ENCODE assay signal across 11 cellular contexts in the genomic region with DNA sequence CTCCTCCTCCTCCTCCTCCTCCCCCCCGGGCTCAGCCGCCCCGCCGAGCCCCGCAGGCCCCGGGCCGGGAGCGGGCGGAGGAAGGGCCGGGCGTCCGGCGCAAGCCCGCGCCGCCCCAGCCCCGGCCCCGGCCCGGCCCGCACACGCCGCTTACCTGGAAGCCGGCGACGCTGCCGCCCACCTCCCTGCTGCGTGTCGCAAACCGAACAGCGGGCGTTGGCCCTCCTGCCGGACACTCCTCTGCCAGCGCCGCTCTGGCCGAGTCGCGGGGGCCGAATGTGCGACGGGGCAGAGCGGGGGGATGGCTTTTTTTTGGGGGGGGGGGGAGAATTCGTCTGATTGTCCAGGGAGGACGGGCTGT. TPM values are rescaled to one million over a fixed set of nuclear protein-coding genes. Genes with fewer than 3 reads are reported as not detected.
DNase-seq lines count a peak whose midpoint lies in the region; ATAC-seq and TF ChIP-seq lines count a peak whose summit lies in the region.
"Had no signal": no experiment of that assay in that cellular context is flagged by ENCODE, and none has a peak within 500 bp of the region (broad histone marks: within the 10 kb centered on the region; RNA-seq: fewer than 3 reads in every experiment).

No MANE protein-coding gene starts in this region.

- peaks cover 46% of the 10 kb centered on the region for H3K36me3 ChIP-seq in BE2C
- no peaks in the 10 kb centered on the region for H3K36me3 ChIP-seq in Peyer's patch
- H3K36me3 ChIP-seq in heart left ventricle = peaks cover 0 to 8% (median 0%) of the 10 kb centered on the region in 9 donors
- peaks cover 23 to 24% of the 10 kb centered on the region in 2 experiments for H3K36me3 ChIP-seq in trophoblast cell (ENCODE audit: control insufficient read depth in 1 of 2, insufficient read depth in 2 of 2, low read length in 2 of 2)

- ATAC-seq in heart left ventricle = no peak
- ATAC-seq in HG03196 (IDR thresholded peaks at IDR 0.05; ENCODE audit: unreplicated experiment) = no peak
- no peak for ATAC-seq in GM18858 (IDR thresholded peaks at IDR 0.05; ENCODE audit: unreplicated experiment)
- ATAC-seq in left colon = no peak

- no peak overlapping the region for H3K27ac ChIP-seq in Peyer's patch
- H3K27ac ChIP-seq in heart left ventricle = peak overlapping the region in 11 of 12 donors; percentile 32 to 80 (median 72)
- peak overlapping the region; percentile 51 for H3K27ac ChIP-seq in trophoblast cell (ENCODE audit: low read depth, low read length)
- H3K27ac ChIP-seq: foreskin keratinocyte had no signal

- no peak overlapping the region for H2BK120ac ChIP-seq in trophoblast cell (ENCODE audit: insufficient read depth, low read length, poor library complexity)

- no peak overlapping the region for H3K18ac ChIP-seq in trophoblast cell (ENCODE audit: low read length)

- no peaks in the 10 kb centered on the region for H3K9me3 ChIP-seq in BE2C
- no peaks in the 10 kb centered on the region for H3K9me3 ChIP-seq in Peyer's patch
- H3K9me3 ChIP-seq in heart left ventricle = no peaks in the 10 kb centered on the region
- peaks cover 1% of the 10 kb centered on the region for H3K9me3 ChIP-seq in trophoblast cell (ENCODE audit: insufficient read depth, low read depth, low read length)

- H3K9ac ChIP-seq in trophoblast cell (ENCODE audit: low read length) = no peak overlapping the region

- H3K4me1 ChIP-seq in BE2C (peaks cover 5% of the 10 kb centered on the region), Peyer's patch (peaks cover 0 to 29% (median 6%) of the 10 kb centered on the region in 4 donors), heart left ventricle (peaks cover 0 to 43% (median 5%) of the 10 kb centered on the region in 12 donors), trophoblast cell (ENCODE audit: control insufficient read depth in 1 of 2, insufficient read depth in 2 of 2, low read length in 2 of 2) (peaks cover 5 to 7% of the 10 kb centered on the region in 2 experiments)

- no peak overlapping the region for H3K14ac ChIP-seq in trophoblast cell (ENCODE audit: low read length)

- H2AK5ac ChIP-seq in trophoblast cell (ENCODE audit: low read length) = no peak overlapping the region

- H3K4me2 ChIP-seq in trophoblast cell (ENCODE audit: low read length) = peak overlapping the region; percentile 55

- DNase-seq in BE2C (no peak), Peyer's patch (no peak), heart left ventricle (peak in 2 of 5 donors; percentile 21 to 60), trophoblast cell (peak in 1 of 2 donors; percentile 42), left colon (no peak), NCI-H2029 treated with DMSO at 0.1 percent for 48 hours (lab: John Stamatoyannopoulos, UW) (no peak)
- DNase-seq: foreskin keratinocyte, SHP77 had no signal

- no peak overlapping the region for H2BK12ac ChIP-seq in trophoblast cell (ENCODE audit: low read length)

- peaks cover 5% of the 10 kb centered on the region for H3K79me2 ChIP-seq in trophoblast cell (ENCODE audit: control insufficient read depth, insufficient read depth, low read length, poor library complexity)

- H3K4me3 ChIP-seq in BE2C (ENCODE audit: low read depth, low read length) = peak overlapping the region; percentile 84
- H3K4me3 ChIP-seq in Peyer's patch = peak overlapping the region; percentile 22 to 45 (median 37)
- H3K4me3 ChIP-seq in heart left ventricle = peak overlapping the region; percentile 31 to 68 (median 54)
- H3K4me3 ChIP-seq in trophoblast cell (ENCODE audit: low read depth, low read length) = peak overlapping the region; percentile 69

- no peak overlapping the region for H4K8ac ChIP-seq in trophoblast cell (ENCODE audit: low read depth, low read length)

- 0 to 5% (median 1%) methylated on average over 8 to 43 of the region's 43 CpGs for WGBS in heart left ventricle, 4 donors
- no CpG with 5 or more reads among the region's 43 CpGs for WGBS in trophoblast cell (ENCODE audit: extremely low coverage, insufficient coverage, insufficient read length)

- no peak for TF ChIP-seq CTCF in BE2C (IDR thresholded peaks at IDR 0.05; ENCODE audit: low read depth, low read length)
- TF ChIP-seq CTCF in Peyer's patch (IDR thresholded peaks at IDR 0.05) = no peak
- no peak for TF ChIP-seq CTCF in heart left ventricle (IDR thresholded peaks at IDR 0.05)

- H4K12ac ChIP-seq in trophoblast cell (ENCODE audit: low read depth, low read length) = no peak overlapping the region

- H3K79me1 ChIP-seq in trophoblast cell (ENCODE audit: low read length) = peaks cover 12% of the 10 kb centered on the region

- H3K4ac ChIP-seq in trophoblast cell (ENCODE audit: low read depth, low read length) = no peak overlapping the region

- H2BK5ac ChIP-seq in trophoblast cell (ENCODE audit: low read depth, low read length, poor library complexity) = no peak overlapping the region

- H3K27me3 ChIP-seq in BE2C (no peaks in the 10 kb centered on the region; the same call in 1 of the 2 replicates), Peyer's patch (peaks cover 0 to 36% of the 10 kb centered on the region in 2 donors), heart left ventricle (peaks cover 27 to 76% (median 64%) of the 10 kb centered on the region in 9 donors), trophoblast cell (ENCODE audit: insufficient read depth, low read length) (peaks cover 43% of the 10 kb centered on the region)

- peak overlapping the region; percentile 32 for H4K91ac ChIP-seq in trophoblast cell (ENCODE audit: low read depth, low read length)

- H2AFZ ChIP-seq in trophoblast cell (ENCODE audit: insufficient read depth, low read length, poor library complexity) = peak overlapping the region; percentile 35

- intact Hi-C loops in heart left ventricle (cut with DNase I) = loop anchor here in 7 of 10 donors (5.0 kb wide), 2 partner anchors 36 to 41 kb away; no protein-coding TSS in a partner anchor
- intact Hi-C loops in left colon (cut with DNase I, micrococcal nuclease) = no loop called here

- H3K23ac ChIP-seq in trophoblast cell (ENCODE audit: low read length) = no peak overlapping the region

- no peak for TF ChIP-seq POLR2A in Peyer's patch (IDR thresholded peaks at IDR 0.05)
- no peak for TF ChIP-seq POLR2A in heart left ventricle (IDR thresholded peaks at IDR 0.05)

RNA-seq across cellular contexts. Expression of a gene that starts 1.1 kb away (rescaled TPM):
- polyA plus RNA-seq in BE2C (2012; ENCODE audit: insufficient read depth, insufficient read length, low read depth) = 468 TPM
- total RNA-seq in Peyer's patch (10 to 100 TPM in 1 of 4 donors, 1 to 10 TPM in 3; 1.9 to 15.5 (median 9.5) TPM), heart left ventricle (100 to 1,000 TPM in 5 of 9 donors, 10 to 100 TPM in 4; 61.9 to 175 (median 102) TPM), left colon (10 to 100 TPM in 1 of 2 donors, 1 to 10 TPM in 1; 7.3 to 10.8 TPM)
- 10 to 100 TPM; 48.9 to 56.3 TPM for polyA plus RNA-seq in heart left ventricle
- polyA plus RNA-seq in trophoblast cell (2013) = 1,002 and 1,117 TPM in 2 replicates

RNA-seq across cellular contexts. Expression of a gene that starts 23.0 kb away (rescaled TPM):
- not detected for polyA plus RNA-seq in BE2C (2012; ENCODE audit: insufficient read depth, insufficient read length, low read depth)
- total RNA-seq in Peyer's patch (not detected), heart left ventricle (under 1 TPM in 1 of 9 donors, not detected in 8; 0.67 TPM), left colon (1 to 10 TPM in 1 of 2 donors, not detected in 1; 1.3 TPM)
- 1 to 10 TPM in 1 of 2 donors, not detected in 1; 1.8 TPM for polyA plus RNA-seq in heart left ventricle
- not detected in 2 replicates for polyA plus RNA-seq in trophoblast cell (2013)
- total RNA-seq: foreskin keratinocyte, temporal lobe had no signal
- polyA plus RNA-seq: foreskin keratinocyte had no signal

RNA-seq across cellular contexts. Expression of a gene that starts 33.6 kb away (rescaled TPM):
- 141 TPM for polyA plus RNA-seq in BE2C (2012; ENCODE audit: insufficient read depth, insufficient read length, low read depth)
- total RNA-seq in Peyer's patch = 1 to 10 TPM in 1 of 4 donors, not detected in 3; 1.7 TPM
- total RNA-seq in heart left ventricle = not detected
- under 1 TPM in 1 of 2 donors, not detected in 1; 0.08 TPM for polyA plus RNA-seq in heart left ventricle
- polyA plus RNA-seq in trophoblast cell (2013) = 0.03 TPM in 2 replicates
- total RNA-seq in left colon = not detected

Comparison
In these comparisons a context has a peak if more than half of its experiments do, and no peak if none do; other contexts are left out.
1. H3K27ac ChIP-seq: peak in heart left ventricle (11 of 12) and trophoblast cell (single experiment); none in Peyer's patch (0 of 4).
2. intact Hi-C loops: an anchor here in heart left ventricle (5.0 kb wide); none called in left colon.
3. Peak in every context shown above with its lines, with median percentiles within 50 percentile points of each other: H3K4me3 ChIP-seq.